1 cellular context compared by ENCODE assay signal in the genomic region with DNA sequence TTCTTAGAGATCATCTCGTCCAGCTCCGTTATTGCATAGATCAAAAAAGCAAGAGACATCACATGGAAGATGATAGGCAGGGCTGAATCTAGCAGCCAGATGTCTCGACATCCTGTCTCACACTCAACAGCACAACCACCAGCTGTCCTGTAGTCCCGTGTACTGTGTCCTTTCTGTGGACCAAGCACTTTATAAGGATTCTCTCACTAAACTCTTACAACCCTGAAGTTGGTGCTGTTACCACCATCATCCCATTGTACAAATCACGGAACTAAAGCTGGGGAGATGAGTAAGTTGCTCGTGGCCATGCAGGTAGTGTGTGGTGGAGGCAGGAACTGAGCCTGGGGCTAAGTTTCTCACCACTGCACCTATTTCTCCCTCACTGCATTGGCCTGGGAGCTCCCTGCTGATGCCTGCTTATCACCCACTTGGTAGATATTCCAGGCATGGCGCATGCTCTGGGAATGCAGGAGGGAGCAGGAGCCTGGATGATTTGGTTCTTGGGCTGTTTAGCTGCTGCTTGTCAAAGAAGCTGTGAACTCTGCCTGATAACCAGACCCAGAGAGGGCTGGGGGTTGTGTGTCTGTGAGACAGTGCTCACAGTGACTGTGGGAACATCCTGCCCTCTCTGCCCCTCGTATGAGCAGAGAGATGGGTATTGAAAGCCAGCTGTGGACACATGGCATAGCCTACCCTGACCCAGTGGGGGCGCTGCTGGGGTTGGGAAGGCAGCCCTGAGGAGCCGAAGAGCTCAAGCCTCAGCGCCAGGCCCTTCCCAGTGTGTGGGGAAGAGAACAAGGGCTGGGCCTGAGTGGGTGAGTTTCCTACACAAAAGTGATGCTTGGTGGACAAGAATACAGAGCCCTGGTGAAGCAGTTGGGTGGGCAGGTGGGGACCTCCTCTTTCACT.
TF ChIP-seq lines count a peak whose summit lies in the region.

No MANE protein-coding gene starts in this region.

TF ChIP-seq in HEK293, 187 proteins besides CTCF, POLR2A, EP300 and RAD21:
- no peak for TF ChIP-seq OSR2 (tag by site-specific recombination; IDR thresholded peaks at IDR 0.05)
- TF ChIP-seq, protein P1, sequence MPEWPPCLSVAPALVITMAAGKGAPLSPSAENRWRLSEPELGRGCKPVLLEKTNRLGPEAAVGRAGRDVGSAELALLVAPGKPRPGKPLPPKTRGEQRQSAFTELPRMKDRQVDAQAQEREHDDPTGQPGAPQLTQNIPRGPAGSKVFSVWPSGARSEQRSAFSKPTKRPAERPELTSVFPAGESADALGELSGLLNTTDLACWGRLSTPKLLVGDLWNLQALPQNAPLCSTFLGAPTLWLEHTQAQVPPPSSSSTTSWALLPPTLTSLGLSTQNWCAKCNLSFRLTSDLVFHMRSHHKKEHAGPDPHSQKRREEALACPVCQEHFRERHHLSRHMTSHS (tag by site-specific recombination; IDR thresholded peaks at IDR 0.05) = no peak
- peak; percentile 73; the same call in 1 of the 2 replicates for TF ChIP-seq EGR2 (tag by site-specific recombination; IDR thresholded peaks at IDR 0.05; ENCODE audit: low read depth)
- TF ChIP-seq ZNF629 (tag by site-specific recombination; IDR thresholded peaks at IDR 0.05) = no peak
- no peak for TF ChIP-seq ZNF623 (tag by site-specific recombination; IDR thresholded peaks at IDR 0.05)
- TF ChIP-seq, protein P2, sequence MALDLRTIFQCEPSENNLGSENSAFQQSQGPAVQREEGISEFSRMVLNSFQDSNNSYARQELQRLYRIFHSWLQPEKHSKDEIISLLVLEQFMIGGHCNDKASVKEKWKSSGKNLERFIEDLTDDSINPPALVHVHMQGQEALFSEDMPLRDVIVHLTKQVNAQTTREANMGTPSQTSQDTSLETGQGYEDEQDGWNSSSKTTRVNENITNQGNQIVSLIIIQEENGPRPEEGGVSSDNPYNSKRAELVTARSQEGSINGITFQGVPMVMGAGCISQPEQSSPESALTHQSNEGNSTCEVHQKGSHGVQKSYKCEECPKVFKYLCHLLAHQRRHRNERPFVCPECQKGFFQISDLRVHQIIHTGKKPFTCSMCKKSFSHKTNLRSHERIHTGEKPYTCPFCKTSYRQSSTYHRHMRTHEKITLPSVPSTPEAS (tag by site-specific recombination; IDR thresholded peaks at IDR 0.05) = no peak
- no peak for TF ChIP-seq ZNF302 (tag by site-specific recombination; IDR thresholded peaks at IDR 0.05; ENCODE audit: low read depth)
- peak; percentile 78 for TF ChIP-seq ZFHX2 (tag by site-specific recombination; conservative IDR thresholded peaks at IDR 0.05)
- no peak for TF ChIP-seq ZNF132 (tag by site-specific recombination; IDR thresholded peaks at IDR 0.05; ENCODE audit: borderline replicate concordance)
- no peak for TF ChIP-seq ZNF155 (tag by site-specific recombination; IDR thresholded peaks at IDR 0.05)
- TF ChIP-seq ZNF350 (tag by site-specific recombination; IDR thresholded peaks at IDR 0.05) = no peak
- TF ChIP-seq ZNF777 (tag by site-specific recombination; IDR thresholded peaks at IDR 0.05; ENCODE audit: borderline replicate concordance) = no peak
- TF ChIP-seq ZNF654 (tag by site-specific recombination; IDR thresholded peaks at IDR 0.05; ENCODE audit: low read depth) = peak; percentile 31; the same call in 1 of the 2 replicates
- no peak for TF ChIP-seq ZNF121 (tag by site-specific recombination; IDR thresholded peaks at IDR 0.05)
- TF ChIP-seq ZNF776 (tag by site-specific recombination; IDR thresholded peaks at IDR 0.05; ENCODE audit: borderline replicate concordance) = no peak
- no peak for TF ChIP-seq ZNF23 (tag by site-specific recombination; IDR thresholded peaks at IDR 0.05; ENCODE audit: borderline replicate concordance)
- TF ChIP-seq ZNF223 (tag by site-specific recombination; IDR thresholded peaks at IDR 0.05) = no peak
- no peak for TF ChIP-seq ZNF423 (tag by site-specific recombination; IDR thresholded peaks at IDR 0.05)
- TF ChIP-seq, protein P3, sequence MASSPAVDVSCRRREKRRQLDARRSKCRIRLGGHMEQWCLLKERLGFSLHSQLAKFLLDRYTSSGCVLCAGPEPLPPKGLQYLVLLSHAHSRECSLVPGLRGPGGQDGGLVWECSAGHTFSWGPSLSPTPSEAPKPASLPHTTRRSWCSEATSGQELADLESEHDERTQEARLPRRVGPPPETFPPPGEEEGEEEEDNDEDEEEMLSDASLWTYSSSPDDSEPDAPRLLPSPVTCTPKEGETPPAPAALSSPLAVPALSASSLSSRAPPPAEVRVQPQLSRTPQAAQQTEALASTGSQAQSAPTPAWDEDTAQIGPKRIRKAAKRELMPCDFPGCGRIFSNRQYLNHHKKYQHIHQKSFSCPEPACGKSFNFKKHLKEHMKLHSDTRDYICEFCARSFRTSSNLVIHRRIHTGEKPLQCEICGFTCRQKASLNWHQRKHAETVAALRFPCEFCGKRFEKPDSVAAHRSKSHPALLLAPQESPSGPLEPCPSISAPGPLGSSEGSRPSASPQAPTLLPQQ (tag by site-specific recombination; IDR thresholded peaks at IDR 0.05) = no peak
- TF ChIP-seq ZNF2 (tag by site-specific recombination; IDR thresholded peaks at IDR 0.05) = 0 out of 2 replicates have a peak, but pooled peaks have one; percentile 50
- no peak for TF ChIP-seq ZBTB21 (tag by site-specific recombination; IDR thresholded peaks at IDR 0.05)
- TF ChIP-seq ZNF473 (tag by site-specific recombination; IDR thresholded peaks at IDR 0.05) = no peak
- no peak for TF ChIP-seq KLF8 (tag by site-specific recombination; IDR thresholded peaks at IDR 0.05)
- no peak for TF ChIP-seq GLIS1 (tag by site-specific recombination; IDR thresholded peaks at IDR 0.05)
- no peak for TF ChIP-seq ZNF174 (tag by site-specific recombination; IDR thresholded peaks at IDR 0.05)
- no peak for TF ChIP-seq ZNF292 (tag by site-specific recombination; IDR thresholded peaks at IDR 0.05; ENCODE audit: borderline replicate concordance, low read depth)
- TF ChIP-seq OVOL3 (tag by site-specific recombination; IDR thresholded peaks at IDR 0.05) = no peak
- TF ChIP-seq ZNF701 (tag by site-specific recombination; IDR thresholded peaks at IDR 0.05) = no peak
- TF ChIP-seq, protein P4, sequence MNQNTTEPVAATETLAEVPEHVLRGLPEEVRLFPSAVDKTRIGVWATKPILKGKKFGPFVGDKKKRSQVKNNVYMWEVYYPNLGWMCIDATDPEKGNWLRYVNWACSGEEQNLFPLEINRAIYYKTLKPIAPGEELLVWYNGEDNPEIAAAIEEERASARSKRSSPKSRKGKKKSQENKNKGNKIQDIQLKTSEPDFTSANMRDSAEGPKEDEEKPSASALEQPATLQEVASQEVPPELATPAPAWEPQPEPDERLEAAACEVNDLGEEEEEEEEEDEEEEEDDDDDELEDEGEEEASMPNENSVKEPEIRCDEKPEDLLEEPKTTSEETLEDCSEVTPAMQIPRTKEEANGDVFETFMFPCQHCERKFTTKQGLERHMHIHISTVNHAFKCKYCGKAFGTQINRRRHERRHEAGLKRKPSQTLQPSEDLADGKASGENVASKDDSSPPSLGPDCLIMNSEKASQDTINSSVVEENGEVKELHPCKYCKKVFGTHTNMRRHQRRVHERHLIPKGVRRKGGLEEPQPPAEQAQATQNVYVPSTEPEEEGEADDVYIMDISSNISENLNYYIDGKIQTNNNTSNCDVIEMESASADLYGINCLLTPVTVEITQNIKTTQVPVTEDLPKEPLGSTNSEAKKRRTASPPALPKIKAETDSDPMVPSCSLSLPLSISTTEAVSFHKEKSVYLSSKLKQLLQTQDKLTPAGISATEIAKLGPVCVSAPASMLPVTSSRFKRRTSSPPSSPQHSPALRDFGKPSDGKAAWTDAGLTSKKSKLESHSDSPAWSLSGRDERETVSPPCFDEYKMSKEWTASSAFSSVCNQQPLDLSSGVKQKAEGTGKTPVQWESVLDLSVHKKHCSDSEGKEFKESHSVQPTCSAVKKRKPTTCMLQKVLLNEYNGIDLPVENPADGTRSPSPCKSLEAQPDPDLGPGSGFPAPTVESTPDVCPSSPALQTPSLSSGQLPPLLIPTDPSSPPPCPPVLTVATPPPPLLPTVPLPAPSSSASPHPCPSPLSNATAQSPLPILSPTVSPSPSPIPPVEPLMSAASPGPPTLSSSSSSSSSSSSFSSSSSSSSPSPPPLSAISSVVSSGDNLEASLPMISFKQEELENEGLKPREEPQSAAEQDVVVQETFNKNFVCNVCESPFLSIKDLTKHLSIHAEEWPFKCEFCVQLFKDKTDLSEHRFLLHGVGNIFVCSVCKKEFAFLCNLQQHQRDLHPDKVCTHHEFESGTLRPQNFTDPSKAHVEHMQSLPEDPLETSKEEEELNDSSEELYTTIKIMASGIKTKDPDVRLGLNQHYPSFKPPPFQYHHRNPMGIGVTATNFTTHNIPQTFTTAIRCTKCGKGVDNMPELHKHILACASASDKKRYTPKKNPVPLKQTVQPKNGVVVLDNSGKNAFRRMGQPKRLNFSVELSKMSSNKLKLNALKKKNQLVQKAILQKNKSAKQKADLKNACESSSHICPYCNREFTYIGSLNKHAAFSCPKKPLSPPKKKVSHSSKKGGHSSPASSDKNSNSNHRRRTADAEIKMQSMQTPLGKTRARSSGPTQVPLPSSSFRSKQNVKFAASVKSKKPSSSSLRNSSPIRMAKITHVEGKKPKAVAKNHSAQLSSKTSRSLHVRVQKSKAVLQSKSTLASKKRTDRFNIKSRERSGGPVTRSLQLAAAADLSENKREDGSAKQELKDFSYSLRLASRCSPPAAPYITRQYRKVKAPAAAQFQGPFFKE (tag by site-specific recombination; IDR thresholded peaks at IDR 0.05; ENCODE audit: borderline replicate concordance) = no peak
- TF ChIP-seq ZNF561 (tag by site-specific recombination; IDR thresholded peaks at IDR 0.05; ENCODE audit: borderline replicate concordance) = no peak
- peak; percentile 69 for TF ChIP-seq ZBTB20 (tag by site-specific recombination; IDR thresholded peaks at IDR 0.05)
- no peak for TF ChIP-seq ZSCAN16 (tag by site-specific recombination; IDR thresholded peaks at IDR 0.05)
- no peak for TF ChIP-seq ZNF175 (tag by site-specific recombination; IDR thresholded peaks at IDR 0.05)
- TF ChIP-seq ZNF596 (tag by site-specific recombination; IDR thresholded peaks at IDR 0.05) = no peak
- TF ChIP-seq RBAK (tag by site-specific recombination; IDR thresholded peaks at IDR 0.05) = no peak
TF ChIP-seq in HEK293: peak in this region for 5.
